1 cellular context compared by ENCODE assay signal in the genomic region with DNA sequence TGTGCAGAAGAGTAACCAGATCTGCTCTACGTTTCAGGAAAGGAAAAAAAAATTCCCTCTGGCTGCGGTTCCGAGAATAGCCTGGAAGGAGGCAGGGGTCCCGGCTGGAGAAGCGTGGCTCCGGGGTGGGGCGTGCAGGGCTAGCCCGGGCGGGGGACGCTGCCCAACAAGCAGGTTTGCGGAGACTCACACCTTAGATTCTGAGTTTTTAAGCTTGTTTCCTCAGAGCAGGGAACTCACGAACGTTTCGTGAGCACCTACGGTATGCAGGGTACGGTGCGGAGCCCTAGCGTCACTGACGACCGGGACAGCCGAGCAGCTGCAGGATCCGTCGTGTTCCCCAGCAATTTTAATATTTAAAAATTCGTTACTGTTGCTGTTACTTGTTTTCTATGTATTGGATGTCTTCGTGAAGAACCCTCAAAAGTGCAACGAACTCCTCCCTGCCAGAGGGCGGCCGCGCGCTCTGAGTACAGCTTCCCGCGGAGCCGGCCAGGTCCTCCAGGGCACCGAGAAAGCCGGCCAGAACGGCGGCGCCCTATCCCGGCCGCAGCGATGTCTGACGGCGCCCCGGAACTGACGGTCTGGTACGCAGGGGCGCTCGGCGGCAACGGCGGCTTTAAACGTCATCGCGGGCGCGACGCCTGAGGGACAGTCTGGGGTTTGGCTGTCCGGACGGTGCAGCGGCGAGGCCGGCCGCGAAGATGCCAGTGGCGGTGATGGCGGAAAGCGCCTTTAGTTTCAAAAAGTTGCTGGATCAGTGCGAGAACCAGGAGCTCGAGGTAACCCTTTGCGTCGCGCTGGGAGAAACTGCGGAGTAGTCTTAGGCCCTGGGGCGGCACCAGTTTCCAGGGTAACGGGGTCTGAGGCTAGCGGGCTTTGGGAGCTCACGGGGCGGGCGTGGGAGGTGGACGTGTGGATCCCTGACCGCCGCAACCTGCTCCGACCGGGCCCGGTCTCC.
A peak's percentile ranks its signal among the peaks of the same experiment; 100 is the strongest.
TF ChIP-seq lines count a peak whose summit lies in the region.

A gene (plus strand): TSS at position 629 of the 961 bp plus-strand sequence. CDS start 76 bp downstream, at position 705.

TF ChIP-seq in A549, 52 proteins besides CTCF, POLR2A, EP300 and RAD21 (continued from another document):
- TF ChIP-seq, protein P1, sequence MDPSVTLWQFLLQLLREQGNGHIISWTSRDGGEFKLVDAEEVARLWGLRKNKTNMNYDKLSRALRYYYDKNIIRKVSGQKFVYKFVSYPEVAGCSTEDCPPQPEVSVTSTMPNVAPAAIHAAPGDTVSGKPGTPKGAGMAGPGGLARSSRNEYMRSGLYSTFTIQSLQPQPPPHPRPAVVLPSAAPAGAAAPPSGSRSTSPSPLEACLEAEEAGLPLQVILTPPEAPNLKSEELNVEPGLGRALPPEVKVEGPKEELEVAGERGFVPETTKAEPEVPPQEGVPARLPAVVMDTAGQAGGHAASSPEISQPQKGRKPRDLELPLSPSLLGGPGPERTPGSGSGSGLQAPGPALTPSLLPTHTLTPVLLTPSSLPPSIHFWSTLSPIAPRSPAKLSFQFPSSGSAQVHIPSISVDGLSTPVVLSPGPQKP (IDR thresholded peaks at IDR 0.05; ENCODE audit: low read depth, low read length), result no peak; the same call in 1 of the 2 replicates
- TF ChIP-seq HOXA7 (CRISPR knock-in tag; IDR thresholded peaks at IDR 0.05) (no peak), KDM1A (IDR thresholded peaks at IDR 0.05; ENCODE audit: low read depth) (no peak), FOSB (CRISPR knock-in tag; IDR thresholded peaks at IDR 0.05) (no peak), ZC3H11A (IDR thresholded peaks at IDR 0.05) (no peak), MYC (IDR thresholded peaks at IDR 0.05; ENCODE audit: borderline replicate concordance, low read length) (peak; percentile 23; the same call in 1 of the 2 replicates), CHD4 (IDR thresholded peaks at IDR 0.05; ENCODE audit: borderline replicate concordance) (no peak), TP53 (CRISPR knock-in tag; IDR thresholded peaks at IDR 0.05) (no peak), TFCP2L1 (CRISPR knock-in tag; IDR thresholded peaks at IDR 0.05) (no peak), RFX5 (IDR thresholded peaks at IDR 0.05) (0 out of 2 replicates have a peak, but pooled peaks have one; percentile 38), EHF (CRISPR knock-in tag; IDR thresholded peaks at IDR 0.05) (no peak), RNF2 (IDR thresholded peaks at IDR 0.05; ENCODE audit: borderline replicate concordance, low read depth) (no peak), ZFP36 (IDR thresholded peaks at IDR 0.05; ENCODE audit: borderline replicate concordance, partially characterized antibody) (no peak), PHF8 (IDR thresholded peaks at IDR 0.05; ENCODE audit: borderline replicate concordance, low read depth) (peak; percentile 94), HEYL (CRISPR knock-in tag; IDR thresholded peaks at IDR 0.05) (no peak), BHLHE40 (IDR thresholded peaks at IDR 0.05; ENCODE audit: low read depth, low read length) (no peak), FOSL2 (IDR thresholded peaks at IDR 0.05) (no peak), FOSL2 (CRISPR knock-in tag; IDR thresholded peaks at IDR 0.05) (0 out of 2 replicates have a peak, but pooled peaks have one; percentile 8)
- TF ChIP-seq, protein P2, sequence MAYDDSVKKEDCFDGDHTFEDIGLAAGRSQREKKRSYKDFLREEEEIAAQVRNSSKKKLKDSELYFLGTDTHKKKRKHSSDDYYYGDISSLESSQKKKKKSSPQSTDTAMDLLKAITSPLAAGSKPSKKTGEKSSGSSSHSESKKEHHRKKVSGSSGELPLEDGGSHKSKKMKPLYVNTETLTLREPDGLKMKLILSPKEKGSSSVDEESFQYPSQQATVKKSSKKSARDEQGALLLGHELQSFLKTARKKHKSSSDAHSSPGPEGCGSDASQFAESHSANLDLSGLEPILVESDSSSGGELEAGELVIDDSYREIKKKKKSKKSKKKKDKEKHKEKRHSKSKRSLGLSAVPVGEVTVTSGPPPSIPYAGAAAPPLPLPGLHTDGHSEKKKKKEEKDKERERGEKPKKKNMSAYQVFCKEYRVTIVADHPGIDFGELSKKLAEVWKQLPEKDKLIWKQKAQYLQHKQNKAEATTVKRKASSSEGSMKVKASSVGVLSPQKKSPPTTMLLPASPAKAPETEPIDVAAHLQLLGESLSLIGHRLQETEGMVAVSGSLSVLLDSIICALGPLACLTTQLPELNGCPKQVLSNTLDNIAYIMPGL (CRISPR knock-in tag; IDR thresholded peaks at IDR 0.05; ENCODE audit: borderline replicate concordance), result no peak
- TF ChIP-seq, protein P3, sequence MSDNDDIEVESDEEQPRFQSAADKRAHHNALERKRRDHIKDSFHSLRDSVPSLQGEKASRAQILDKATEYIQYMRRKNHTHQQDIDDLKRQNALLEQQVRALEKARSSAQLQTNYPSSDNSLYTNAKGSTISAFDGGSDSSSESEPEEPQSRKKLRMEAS (IDR thresholded peaks at IDR 0.05), result peak; percentile 82
- TF ChIP-seq, protein P4, sequence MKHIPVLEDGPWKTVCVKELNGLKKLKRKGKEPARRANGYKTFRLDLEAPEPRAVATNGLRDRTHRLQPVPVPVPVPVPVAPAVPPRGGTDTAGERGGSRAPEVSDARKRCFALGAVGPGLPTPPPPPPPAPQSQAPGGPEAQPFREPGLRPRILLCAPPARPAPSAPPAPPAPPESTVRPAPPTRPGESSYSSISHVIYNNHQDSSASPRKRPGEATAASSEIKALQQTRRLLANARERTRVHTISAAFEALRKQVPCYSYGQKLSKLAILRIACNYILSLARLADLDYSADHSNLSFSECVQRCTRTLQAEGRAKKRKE (CRISPR knock-in tag; IDR thresholded peaks at IDR 0.05; ENCODE audit: low read depth), result no peak; the same call in 1 of the 2 replicates
